29 cellular contexts compared by ENCODE assay signal in genomic region chr15:99953886-99954285, GRCh38.
DNase-seq lines count a peak whose midpoint lies in the region; ATAC-seq and TF ChIP-seq lines count a peak whose summit lies in the region.
"Had no signal": no experiment of that assay in that cellular context is flagged by ENCODE, and none has a peak within 500 bp of the region (broad histone marks: within the 10 kb centered on the region; RNA-seq: fewer than 3 reads in every experiment).

No MANE protein-coding gene starts in this region.

- no peaks in the 10 kb centered on the region for H3K36me3 Mint-ChIP-seq in activated CD8-positive, alpha-beta memory T cell treated with anti-CD3 and anti-CD28 coated beads, Interleukin-2, amount 10 ng/mL, durations not matched to agents 7 days and 5 days
- H3K36me3 Mint-ChIP-seq: CD14-positive monocyte had no signal

- TF ChIP-seq POLR2A in suprapubic skin (IDR thresholded peaks at IDR 0.05), result no peak

- H3K27me3 Mint-ChIP-seq in activated CD8-positive, alpha-beta memory T cell treated with anti-CD3 and anti-CD28 coated beads, Interleukin-2, amount 10 ng/mL, durations not matched to agents 7 days and 5 days, result peaks cover 5% of the 10 kb centered on the region

- peaks cover 26% of the 10 kb centered on the region for H3K4me1 ChIP-seq in suprapubic skin
- H3K4me1 ChIP-seq: BE2C, HAP-1, SJSA1 had no signal

- DNase-seq in activated CD8-positive, alpha-beta memory T cell treated with anti-CD3 and anti-CD28 coated beads for 24 hours, result peak; percentile 26
- no peak for DNase-seq in activated CD8-positive, alpha-beta memory T cell treated with anti-CD3 and anti-CD28 coated beads, Interleukin-2, amount 10 ng/mL, durations not matched to agents 7 days and 5 days
- peak; percentile 40 for DNase-seq in coronary artery (ENCODE audit: low spot score)
- peak; percentile 37 for DNase-seq in mesenteric fat pad (ENCODE audit: low spot score)
- peak; percentile 17 to 26 for DNase-seq in suprapubic skin (ENCODE audit: low spot score in 2 of 2)
- DNase-seq in hypothalamus (lab: John Stamatoyannopoulos, UW), result no peak
- DNase-seq in DMS 273 treated with DMSO at 0.1 percent for 48 hours (lab: John Stamatoyannopoulos, UW), result no peak
- DNase-seq: BE2C; CD8-positive, alpha-beta memory T cell; DMS79 treated with DMSO at 0.1 percent for 48 hours; GF-D8; GOT3; HFFc6; KBM-7; MV-4-11; NCI-H1105; NCI-H1436 treated with DMSO at 0.1 percent for 48 hours; NCI-H1930; NCI-H2107; NCI-H446; NCI-H524 treated with DMSO at 0.1 percent for 48 hours; NCI-H774; PC-3; Right ventricle myocardium superior had no signal

- 73% methylated on average over 7 of the region's 7 CpGs for WGBS in suprapubic skin

- CTCF ChIA-PET in activated CD8-positive, alpha-beta memory T cell treated with anti-CD3 and anti-CD28 coated beads, Interleukin-2, amount 10 ng/mL, durations not matched to agents 7 days and 5 days (lab: Charles Lee), result no interaction called here

- no peak overlapping the region for H3K4me3 Mint-ChIP-seq in activated CD8-positive, alpha-beta memory T cell treated with anti-CD3 and anti-CD28 coated beads, Interleukin-2, amount 10 ng/mL, durations not matched to agents 7 days and 5 days
- H3K4me3 Mint-ChIP-seq: CD14-positive monocyte; CD8-positive, alpha-beta memory T cell; HFFc6 had no signal

- no peak for ATAC-seq in activated CD8-positive, alpha-beta memory T cell treated with anti-CD3 and anti-CD28 coated beads, Interleukin-2, amount 10 ng/mL, durations not matched to agents 7 days and 5 days
- no peak for ATAC-seq in GM21576 (IDR thresholded peaks at IDR 0.05; ENCODE audit: unreplicated experiment)
- ATAC-seq: PC-3 had no signal

- TF ChIP-seq EP300 in suprapubic skin (IDR thresholded peaks at IDR 0.05), result no peak

- no peaks in the 10 kb centered on the region for H3K9me3 ChIP-seq in suprapubic skin
- H3K9me3 ChIP-seq: BE2C, HAP-1, SJSA1 had no signal

- no peak overlapping the region for H3K4me3 ChIP-seq in coronary artery
- no peak overlapping the region for H3K4me3 ChIP-seq in suprapubic skin
- H3K4me3 ChIP-seq: HAP-1, SJSA1 had no signal

- no peaks in the 10 kb centered on the region for H3K4me1 Mint-ChIP-seq in activated CD8-positive, alpha-beta memory T cell treated with anti-CD3 and anti-CD28 coated beads, Interleukin-2, amount 10 ng/mL, durations not matched to agents 7 days and 5 days
- H3K4me1 Mint-ChIP-seq: CD14-positive monocyte had no signal

- H3K27ac Mint-ChIP-seq in activated CD8-positive, alpha-beta memory T cell treated with anti-CD3 and anti-CD28 coated beads, Interleukin-2, amount 10 ng/mL, durations not matched to agents 7 days and 5 days, result no peak overlapping the region
- H3K27ac Mint-ChIP-seq: CD14-positive monocyte; CD8-positive, alpha-beta memory T cell; HFFc6 had no signal

- H3K27ac ChIP-seq in coronary artery (no peak overlapping the region), suprapubic skin (peak overlapping the region; percentile 18)
- H3K27ac ChIP-seq: 22Rv1, SJSA1 had no signal

- peaks cover 3% of the 10 kb centered on the region for H3K9me3 Mint-ChIP-seq in activated CD8-positive, alpha-beta memory T cell treated with anti-CD3 and anti-CD28 coated beads, Interleukin-2, amount 10 ng/mL, durations not matched to agents 7 days and 5 days (ENCODE audit: low read depth)

- no peaks in the 10 kb centered on the region for H3K36me3 ChIP-seq in suprapubic skin
- H3K36me3 ChIP-seq: BE2C, HAP-1, SJSA1 had no signal

- peaks cover 11% of the 10 kb centered on the region for H3K27me3 ChIP-seq in suprapubic skin
- H3K27me3 ChIP-seq: BE2C, SJSA1 had no signal

- TF ChIP-seq CTCF in coronary artery (IDR thresholded peaks at IDR 0.05), result no peak
- no peak for TF ChIP-seq CTCF in suprapubic skin (IDR thresholded peaks at IDR 0.05)

Comparison
In these comparisons a context has a peak if more than half of its experiments do, and no peak if none do; other contexts are left out.
1. DNase-seq: peak in activated CD8-positive, alpha-beta memory T cell treated with anti-CD3 and anti-CD28 coated beads for 24 hours (single experiment), coronary artery (single experiment), mesenteric fat pad (single experiment) and suprapubic skin (2 of 2); none in activated CD8-positive, alpha-beta memory T cell treated with anti-CD3 and anti-CD28 coated beads, Interleukin-2, amount 10 ng/mL, durations not matched to agents 7 days and 5 days (single experiment), hypothalamus (0 of 51) and DMS 273 treated with DMSO at 0.1 percent for 48 hours (single experiment).